ENCODE assay signal across 8 cellular contexts in genomic region chr1:67427947-67428346, GRCh38. TPM values are rescaled to one million over a fixed set of nuclear protein-coding genes. Genes with fewer than 3 reads are reported as not detected.
DNase-seq lines count a peak whose midpoint lies in the region; ATAC-seq and TF ChIP-seq lines count a peak whose summit lies in the region.

No MANE protein-coding gene starts in this region.

- H3K4me3 ChIP-seq in iPS-15b (ENCODE audit: low read depth, low read length): peak overlapping the region; percentile 91

- H3K27ac ChIP-seq in substantia nigra (ENCODE audit: low read depth, low read length, poor library complexity, severe bottlenecking): no peak overlapping the region

- peaks cover 55% of the 10 kb centered on the region for H3K4me1 Mint-ChIP-seq in HFFc6 (ENCODE audit: low read depth)
- peaks cover 51% of the 10 kb centered on the region for H3K4me1 Mint-ChIP-seq in activated CD8-positive, alpha-beta T cell treated with anti-CD3 and anti-CD28 coated beads, Interleukin-2, amount 10 ng/mL, durations not matched to agents 7 days and 5 days (ENCODE audit: low read depth)
- H3K4me1 Mint-ChIP-seq in stimulated activated naive B cell treated with anti-CD40 and anti-IgM and Interleukin-4, amounts not matched to agents 10 μg/mL and 1 μg/mL and 100 μg/mL, for 72 hours: peaks cover 13 to 40% of the 10 kb centered on the region in 2 donors

- no peak overlapping the region for H3K27ac Mint-ChIP-seq in HFFc6
- H3K27ac Mint-ChIP-seq in activated CD8-positive, alpha-beta T cell treated with anti-CD3 and anti-CD28 coated beads, Interleukin-2, amount 10 ng/mL, durations not matched to agents 7 days and 5 days: peak overlapping the region; percentile 91
- no peak overlapping the region for H3K27ac Mint-ChIP-seq in stimulated activated naive B cell treated with anti-CD40 and anti-IgM and Interleukin-4, amounts not matched to agents 10 μg/mL and 1 μg/mL and 100 μg/mL, for 72 hours

- no peaks in the 10 kb centered on the region for H3K9me3 Mint-ChIP-seq in HFFc6
- H3K9me3 Mint-ChIP-seq in activated CD8-positive, alpha-beta T cell treated with anti-CD3 and anti-CD28 coated beads, Interleukin-2, amount 10 ng/mL, durations not matched to agents 7 days and 5 days (ENCODE audit: insufficient read depth): no peaks in the 10 kb centered on the region
- no peaks in the 10 kb centered on the region for H3K9me3 Mint-ChIP-seq in stimulated activated naive B cell treated with anti-CD40 and anti-IgM and Interleukin-4, amounts not matched to agents 10 μg/mL and 1 μg/mL and 100 μg/mL, for 72 hours

- H3K36me3 Mint-ChIP-seq in HFFc6 (ENCODE audit: low read depth): peaks cover 61% of the 10 kb centered on the region
- peaks cover 65% of the 10 kb centered on the region for H3K36me3 Mint-ChIP-seq in activated CD8-positive, alpha-beta T cell treated with anti-CD3 and anti-CD28 coated beads, Interleukin-2, amount 10 ng/mL, durations not matched to agents 7 days and 5 days (ENCODE audit: low read depth)
- H3K36me3 Mint-ChIP-seq in stimulated activated naive B cell treated with anti-CD40 and anti-IgM and Interleukin-4, amounts not matched to agents 10 μg/mL and 1 μg/mL and 100 μg/mL, for 72 hours: peaks cover 54 to 59% of the 10 kb centered on the region in 2 donors

- peaks cover 2% of the 10 kb centered on the region; the same call in 1 of the 2 replicates for H3K27me3 Mint-ChIP-seq in HFFc6 (ENCODE audit: insufficient read depth)
- no peaks in the 10 kb centered on the region for H3K27me3 Mint-ChIP-seq in activated CD8-positive, alpha-beta T cell treated with anti-CD3 and anti-CD28 coated beads, Interleukin-2, amount 10 ng/mL, durations not matched to agents 7 days and 5 days (ENCODE audit: low read depth)
- H3K27me3 Mint-ChIP-seq in stimulated activated naive B cell treated with anti-CD40 and anti-IgM and Interleukin-4, amounts not matched to agents 10 μg/mL and 1 μg/mL and 100 μg/mL, for 72 hours: no peaks in the 10 kb centered on the region

- peaks cover 29% of the 10 kb centered on the region for H3K36me3 ChIP-seq in iPS-15b (ENCODE audit: control insufficient read depth, insufficient read depth, low read length)

- peak overlapping the region; percentile 98 for H3K9ac ChIP-seq in iPS-15b (ENCODE audit: low read depth, low read length)

- H3K4me1 ChIP-seq in iPS-15b (ENCODE audit: control insufficient read depth, insufficient read depth, low read length): no peaks in the 10 kb centered on the region

- CTCF ChIA-PET in activated CD8-positive, alpha-beta T cell treated with anti-CD3 and anti-CD28 coated beads, Interleukin-2, amount 10 ng/mL, durations not matched to agents 7 days and 5 days (lab: Charles Lee): interaction anchor here (0.9 to 6.2 kb wide), 9 partner anchors 10 to 447 kb away, joined by 3 to 52 read pairs (median 4); partner anchors contain the start of gene IL12RB2

- TF ChIP-seq CTCF in HFFc6 (IDR thresholded peaks at IDR 0.05): no peak

- no peaks in the 10 kb centered on the region for H3K9me3 ChIP-seq in iPS-15b (ENCODE audit: control insufficient read depth, insufficient read depth, low read length)

- no peak for ATAC-seq in activated CD8-positive, alpha-beta T cell treated with anti-CD3 and anti-CD28 coated beads, Interleukin-2, amount 10 ng/mL, durations not matched to agents 7 days and 5 days
- no peak for ATAC-seq in stimulated activated naive B cell treated with anti-CD40 and anti-IgM and Interleukin-4, amounts not matched to agents 10 μg/mL and 1 μg/mL and 100 μg/mL, for 72 hours (replicated peaks)
- no peak for ATAC-seq in HG02884 (IDR thresholded peaks at IDR 0.05; ENCODE audit: unreplicated experiment)

- POLR2A ChIA-PET in activated CD8-positive, alpha-beta T cell treated with anti-CD3 and anti-CD28 coated beads, Interleukin-2, amount 10 ng/mL, durations not matched to agents 7 days and 5 days (lab: Charles Lee): interaction anchor here (1.3 kb wide), 1 partner anchor 503 kb away, joined by 5 read pairs; the partner anchor contains the start of genes DNAI4 and MIER1

- no peak for DNase-seq in HFFc6
- no peak for DNase-seq in activated CD8-positive, alpha-beta T cell treated with anti-CD3 and anti-CD28 coated beads, Interleukin-2, amount 10 ng/mL, durations not matched to agents 7 days and 5 days
- no peak for DNase-seq in stimulated activated naive B cell treated with anti-CD40 and anti-IgM and Interleukin-4, amounts not matched to agents 10 μg/mL and 1 μg/mL and 100 μg/mL, for 72 hours
- DNase-seq in HCEC 1CT: no peak
- no peak for DNase-seq in NCI-H510A treated with DMSO at 0.1 percent for 48 hours (lab: John Stamatoyannopoulos, UW)
- DNase-seq in substantia nigra (lab: John Stamatoyannopoulos, UW): no peak

- peak overlapping the region; percentile 97 for H3K4me3 Mint-ChIP-seq in HFFc6
- peak overlapping the region; percentile 78 for H3K4me3 Mint-ChIP-seq in activated CD8-positive, alpha-beta T cell treated with anti-CD3 and anti-CD28 coated beads, Interleukin-2, amount 10 ng/mL, durations not matched to agents 7 days and 5 days
- H3K4me3 Mint-ChIP-seq in stimulated activated naive B cell treated with anti-CD40 and anti-IgM and Interleukin-4, amounts not matched to agents 10 μg/mL and 1 μg/mL and 100 μg/mL, for 72 hours: peak overlapping the region; percentile 99

- no peaks in the 10 kb centered on the region for H3K27me3 ChIP-seq in iPS-15b (ENCODE audit: control insufficient read depth, insufficient read depth, low read length)

RNA-seq across cellular contexts. Expression of gene SERBP1, which starts 2.3 kb away (rescaled TPM):
- total RNA-seq in HFFc6 (2021; fragmentation: NEBNext Ultra II Directional; extraction: Animal tissue kit (Norgen Biotek cat#: 25700)): 100 to 1,000 TPM; 192 to 263 (median 242) TPM
- total RNA-seq in activated CD8-positive, alpha-beta T cell treated with anti-CD3 and anti-CD28 coated beads, Interleukin-2, amount 10 ng/mL, durations not matched to agents 7 days and 5 days: 100 to 1,000 TPM; 280 to 297 TPM
